Comparison of ENCODE assay signal across 8 cellular contexts in genomic region chr12:6937481-6938352, GRCh38. TPM values are rescaled to one million over a fixed set of nuclear protein-coding genes. Genes with fewer than 3 reads are reported as not detected.
A peak's percentile ranks its signal among the peaks of the same experiment; 100 is the strongest.
DNase-seq lines count a peak whose midpoint lies in the region; ATAC-seq, FAIRE-seq and TF ChIP-seq lines count a peak whose summit lies in the region.

No MANE protein-coding gene starts in this region.

- peak overlapping the region; percentile 31 for H2BK5ac ChIP-seq in IMR-90 (ENCODE audit: low read depth, low read length, poor library complexity, severe bottlenecking)

- peak overlapping the region; percentile 96 for H2AK9ac ChIP-seq in IMR-90 (replicated peaks; ENCODE audit: low read depth, low read length, poor library complexity)

- H3K4me3 ChIP-seq in IMR-90 (ENCODE audit: insufficient read depth, low read depth, low read length) (peak overlapping the region; percentile 46), OCI-LY3 (ENCODE audit: low read length) (peak overlapping the region; percentile 92), endothelial cell of umbilical vein (replicated peaks in 1 of 3; ENCODE audit: insufficient read depth in 1 of 3, low read depth in 1 of 3, low read length in 3 of 3) (peak overlapping the region in 2 of 3 experiments; percentile 15 to 51)

- peak; percentile 99 for FAIRE-seq in endothelial cell of umbilical vein (lab: Jason Lieb, UNC)

- H3K18ac ChIP-seq in IMR-90 (ENCODE audit: low read depth, low read length) = no peak overlapping the region

- in situ Hi-C loops in IMR-90 (cut with MboI; ENCODE audit: low sequenced_read_pairs) = no loop called here

- H3K79me2 ChIP-seq in OCI-LY3 (ENCODE audit: low read length) = peaks cover 24% of the 10 kb centered on the region
- peaks cover 8% of the 10 kb centered on the region for H3K79me2 ChIP-seq in endothelial cell of umbilical vein (ENCODE audit: control insufficient read depth, insufficient read depth, low read length)

- H4K91ac ChIP-seq in IMR-90 (ENCODE audit: insufficient read depth, low read depth, low read length) = peak overlapping the region; percentile 64

- 4% methylated on average over 40 of the region's 80 CpGs; no CpG with 5 or more reads in 1 of the 2 experiments for WGBS in IMR-90 (ENCODE audit: extremely low coverage in 2 of 2, insufficient read length in 1 of 2), 2 experiments

- H3K4me1 ChIP-seq in IMR-90 (ENCODE audit: control insufficient read depth, insufficient read depth, low read length) (peaks cover 10% of the 10 kb centered on the region), OCI-LY3 (ENCODE audit: low read length) (peaks cover 14% of the 10 kb centered on the region), endothelial cell of umbilical vein (ENCODE audit: control insufficient read depth, extremely low read depth, insufficient read depth, low read length) (peaks cover 21% of the 10 kb centered on the region)

- H3K4ac ChIP-seq in IMR-90 (ENCODE audit: low read depth, low read length) = peak overlapping the region; percentile 77

- H3K27me3 ChIP-seq in IMR-90 (ENCODE audit: control insufficient read depth, insufficient read depth, low read length) (no peaks in the 10 kb centered on the region), OCI-LY3 (ENCODE audit: low read depth, low read length) (no peaks in the 10 kb centered on the region), endothelial cell of umbilical vein (ENCODE audit: control insufficient read depth in 2 of 2, insufficient read depth in 2 of 2, low read length in 2 of 2) (no peaks in the 10 kb centered on the region)

- peak; percentile 96 for TF ChIP-seq CTCF in IMR-90 (conservative IDR thresholded peaks at IDR 0.05; ENCODE audit: low read depth, low read length)
- peak; percentile 85 for TF ChIP-seq CTCF in OCI-LY3 (IDR thresholded peaks at IDR 0.05; ENCODE audit: low read depth, low read length)
- TF ChIP-seq CTCF in endothelial cell of umbilical vein (IDR thresholded peaks at IDR 0.05; ENCODE audit: extremely low read depth in 1 of 2, insufficient read depth in 1 of 2, low read depth in 1 of 2, low read length in 2 of 2) = peak; percentile 90 to 98

- H3K9ac ChIP-seq in IMR-90 (ENCODE audit: low read depth, low read length) = peak overlapping the region; percentile 67
- peak overlapping the region; percentile 96 for H3K9ac ChIP-seq in OCI-LY3 (ENCODE audit: low read length)
- H3K9ac ChIP-seq in endothelial cell of umbilical vein (replicated peaks; ENCODE audit: extremely low read depth, insufficient read depth, low read length) = peak overlapping the region; percentile 59

- peaks cover 13 to 65% of the 10 kb centered on the region in 2 experiments; a peak in 3 of 4 replicates for H3K79me1 ChIP-seq in IMR-90 (ENCODE audit: low read depth in 1 of 2, low read length in 2 of 2)

- BruUV-seq in IMR-90 (replicated peaks; lab: Mats Ljungman, UMichigan) = no TSS peak
- TSS peak; percentile 62 for BruUV-seq in endothelial cell of umbilical vein (replicated peaks; lab: Mats Ljungman, UMichigan)

- DNase-seq in DMS 273 treated with DMSO at 0.1 percent for 48 hours (lab: John Stamatoyannopoulos, UW) (peak; percentile 77), IMR-90 (peak; percentile 92), activated T-cell treated with anti-CD3 and anti-CD28 coated beads for 24 hours (ENCODE audit: low read depth) (peak; percentile 90), endothelial cell of umbilical vein (ENCODE audit: low read depth, low spot score) (peak; percentile 96), middle frontal gyrus (ENCODE audit: extremely low spot score, low spot score) (peak; percentile 90)
- peak; percentile 87 to 88 for DNase-seq in stimulated activated CD8-positive, alpha-beta memory T cell treated with anti-CD3 and anti-CD28 coated beads, Interleukin-2, amount 100 ng/mL, for 48 hours (ENCODE audit: low read depth in 2 of 2)

- peaks cover 68% of the 10 kb centered on the region for H3K36me3 ChIP-seq in IMR-90 (ENCODE audit: control insufficient read depth, insufficient read depth, low read length)
- H3K36me3 ChIP-seq in OCI-LY3 (replicated peaks; ENCODE audit: low read depth, low read length) = peaks cover 13% of the 10 kb centered on the region
- peaks cover 3 to 36% of the 10 kb centered on the region in 2 experiments for H3K36me3 ChIP-seq in endothelial cell of umbilical vein (ENCODE audit: control insufficient read depth in 2 of 2, extremely low read depth in 1 of 2, insufficient read depth in 2 of 2, low read length in 2 of 2)

- 0 out of 2 replicates have a peak overlapping the region, but pooled peaks have one; percentile 44 for H3K23ac ChIP-seq in IMR-90 (ENCODE audit: low read depth, low read length)

- peak overlapping the region; percentile 69 for H3K27ac ChIP-seq in IMR-90 (ENCODE audit: insufficient read depth, low read length)
- H3K27ac ChIP-seq in OCI-LY3 (ENCODE audit: low read length) = peak overlapping the region; percentile 75
- H3K27ac ChIP-seq in endothelial cell of umbilical vein (ENCODE audit: insufficient read depth, low read depth, low read length) = peak overlapping the region; percentile 41

- POLR2A ChIA-PET in IMR-90 (lab: Charles Lee; ENCODE audit: unreplicated experiment) (interaction anchor here (0.5 to 0.6 kb wide), 2 partner anchors 12 to 47 kb away, joined by 3 read pairs; no protein-coding TSS in a partner anchor), endothelial cell of umbilical vein (lab: Charles Lee) (interaction anchor here (1.4 to 2.8 kb wide), 2 partner anchors 9 to 12 kb away, joined by 4 to 16 read pairs; no protein-coding TSS in a partner anchor)

- CTCF ChIA-PET in IMR-90 (lab: Yijun Ruan, JAX) (interaction anchor here (0.5 to 0.9 kb wide), 2 partner anchors 14 to 69 kb away, joined by 3 to 5 read pairs; no protein-coding TSS in a partner anchor), endothelial cell of umbilical vein (lab: Charles Lee) (interaction anchor here (0.5 to 5.3 kb wide), 15 partner anchors 9 to 172 kb away, joined by 3 to 94 read pairs (median 6); partner anchors contain the start of genes ATN1, EMG1, ENO2 and PHB2)

- H3K9me1 ChIP-seq in IMR-90 (ENCODE audit: insufficient read depth, low read length) = peaks cover 5% of the 10 kb centered on the region; the same call in 1 of the 2 replicates
- H3K9me1 ChIP-seq in endothelial cell of umbilical vein (replicated peaks; ENCODE audit: control insufficient read depth, extremely low read depth, insufficient read depth, low read length) = no peaks in the 10 kb centered on the region

- dilution Hi-C loops in IMR-90 (cut with HindIII; ENCODE audit: low sequenced_read_pairs, unreplicated experiment) = no loop called here
- dilution Hi-C loops in endothelial cell of umbilical vein (cut with MboI; ENCODE audit: extremely low pct_ligation_motif_present, low sequenced_read_pairs) = no loop called here

- peak; percentile 35; the same call in 1 of the 2 replicates for TF ChIP-seq POLR2A in IMR-90 (IDR thresholded peaks at IDR 0.05; ENCODE audit: low read depth, low read length)
- peak; percentile 94 for TF ChIP-seq POLR2A in endothelial cell of umbilical vein (IDR thresholded peaks at IDR 0.05; ENCODE audit: low read depth, low read length)

- no peak overlapping the region for H2BK120ac ChIP-seq in IMR-90 (ENCODE audit: low read depth, low read length)

- H4K20me1 ChIP-seq in IMR-90 (ENCODE audit: insufficient read depth, low read length) (peaks cover 23% of the 10 kb centered on the region; the same call in 1 of the 2 replicates), OCI-LY3 (ENCODE audit: insufficient read depth, low read length) (no peaks in the 10 kb centered on the region), endothelial cell of umbilical vein (replicated peaks; ENCODE audit: control insufficient read depth, extremely low read depth, insufficient read depth, low read length) (no peaks in the 10 kb centered on the region)

- no peak overlapping the region for H2BK15ac ChIP-seq in IMR-90 (ENCODE audit: low read depth, low read length)

- intact Hi-C loops in IMR-90 (cut with micrococcal nuclease) = loop anchor here (1.0 kb wide), 1 partner anchor 13 kb away; no protein-coding TSS in a partner anchor
- intact Hi-C loops in endothelial cell of umbilical vein (cut with micrococcal nuclease) = loop anchor here (1.0 kb wide), 3 partner anchors 13 to 68 kb away; partner anchors contain the start of genes EMG1 and PHB2

- H4K8ac ChIP-seq in IMR-90 (ENCODE audit: low read depth in 2 of 2, low read length in 2 of 2) = peak overlapping the region; percentile 13 to 86

- H2AFZ ChIP-seq in IMR-90 (replicated peaks; ENCODE audit: low read length, poor library complexity) = peak overlapping the region; percentile 93
- H2AFZ ChIP-seq in OCI-LY3 (ENCODE audit: low read depth, low read length) = no peak overlapping the region
- no peak overlapping the region for H2AFZ ChIP-seq in endothelial cell of umbilical vein (ENCODE audit: low read depth, low read length)

- peak overlapping the region; percentile 69 for H2AK5ac ChIP-seq in IMR-90 (ENCODE audit: low read depth, low read length)

- H3K4me2 ChIP-seq in IMR-90 (ENCODE audit: low read depth, low read length) = peak overlapping the region; percentile 72
- H3K4me2 ChIP-seq in OCI-LY3 (ENCODE audit: low read length) = peak overlapping the region; percentile 92
- H3K4me2 ChIP-seq in endothelial cell of umbilical vein (ENCODE audit: insufficient read depth, low read length) = peak overlapping the region; percentile 34

- H3K14ac ChIP-seq in IMR-90 (replicated peaks; ENCODE audit: low read depth, low read length) = peak overlapping the region; percentile 31

- ATAC-seq in GM21447 (IDR thresholded peaks at IDR 0.05; ENCODE audit: unreplicated experiment) (peak; percentile 84), IMR-90 (ENCODE audit: low read depth) (peak; percentile 89)

- TF ChIP-seq RAD21 in IMR-90 (IDR thresholded peaks at IDR 0.05; ENCODE audit: low read length) = peak; percentile 62

- H4K5ac ChIP-seq in IMR-90 (ENCODE audit: low read depth, low read length) = peak overlapping the region; percentile 27

- no peak overlapping the region for H2BK20ac ChIP-seq in IMR-90 (ENCODE audit: low read depth, low read length)

- no peak overlapping the region for H3K56ac ChIP-seq in IMR-90 (ENCODE audit: extremely low read depth, insufficient read depth, low read length)

- H3K9me3 ChIP-seq in IMR-90 (ENCODE audit: control insufficient read depth, insufficient read depth, low read length) = no peaks in the 10 kb centered on the region
- no peaks in the 10 kb centered on the region for H3K9me3 ChIP-seq in OCI-LY3 (ENCODE audit: insufficient read depth, low read length)
- H3K9me3 ChIP-seq in endothelial cell of umbilical vein (replicated peaks; ENCODE audit: control insufficient read depth, insufficient read depth, low read length) = no peaks in the 10 kb centered on the region

RNA-seq across cellular contexts. Expression of gene RNU7-1, which starts 5.9 kb away (rescaled TPM):
- total RNA-seq in IMR-90 (2012; rRNA removed) (not detected in 2 replicates), endothelial cell of umbilical vein (not detected in 2 replicates)
- polyA plus RNA-seq in IMR-90 (2012; rRNA removed) (not detected in 2 replicates), endothelial cell of umbilical vein (not detected in 2 replicates)
- not detected in 2 replicates for polyA plus RNA-seq in IMR-90 (2012; cell fraction: cytosol; rRNA removed)
- polyA plus RNA-seq in IMR-90 (2012; cell fraction: nucleus; rRNA removed; ENCODE audit: low replicate concordance) = not detected in 2 replicates
- polyA plus RNA-seq in endothelial cell of umbilical vein (2011; cell fraction: cytosol; rRNA removed) = not detected in 2 replicates
- polyA plus RNA-seq in endothelial cell of umbilical vein (2011; cell fraction: nucleus; rRNA removed) = not detected in 2 replicates
- not detected in 2 replicates for polyA plus RNA-seq in endothelial cell of umbilical vein (2012)
- polyA minus RNA-seq in endothelial cell of umbilical vein = not detected in 2 replicates
- not detected for polyA minus RNA-seq in endothelial cell of umbilical vein (2011; cell fraction: cytosol; rRNA and poly(A)+ RNA removed)
- polyA minus RNA-seq in endothelial cell of umbilical vein (2011; cell fraction: nucleus; rRNA and poly(A)+ RNA removed) = not detected in 2 replicates

RNA-seq across cellular contexts. Expression of gene C12orf57, which starts 6.1 kb away (rescaled TPM):
- total RNA-seq in IMR-90 (2012; rRNA removed) = 197 and 238 TPM in 2 replicates
- 530 and 703 TPM in 2 replicates for polyA plus RNA-seq in IMR-90 (2012; rRNA removed)
- polyA plus RNA-seq in IMR-90 (2012; cell fraction: cytosol; rRNA removed) = 1,066 and 1,272 TPM in 2 replicates
- 218 and 334 TPM in 2 replicates for polyA plus RNA-seq in IMR-90 (2012; cell fraction: nucleus; rRNA removed; ENCODE audit: low replicate concordance)
- total RNA-seq in endothelial cell of umbilical vein = 153 and 167 TPM in 2 replicates
- 729 and 802 TPM in 2 replicates for polyA plus RNA-seq in endothelial cell of umbilical vein
- 563 and 605 TPM in 2 replicates for polyA plus RNA-seq in endothelial cell of umbilical vein (2011; cell fraction: cytosol; rRNA removed)
- polyA plus RNA-seq in endothelial cell of umbilical vein (2011; cell fraction: nucleus; rRNA removed) = 175 and 212 TPM in 2 replicates
- 176 and 200 TPM in 2 replicates for polyA plus RNA-seq in endothelial cell of umbilical vein (2012)
- 79.2 and 103 TPM in 2 replicates for polyA minus RNA-seq in endothelial cell of umbilical vein
- 85.2 TPM for polyA minus RNA-seq in endothelial cell of umbilical vein (2011; cell fraction: cytosol; rRNA and poly(A)+ RNA removed)
- 26.8 and 44.8 TPM in 2 replicates for polyA minus RNA-seq in endothelial cell of umbilical vein (2011; cell fraction: nucleus; rRNA and poly(A)+ RNA removed)

RNA-seq across cellular contexts. Expression of gene ATN1, which starts 10.0 kb away (rescaled TPM):
- 2.5 and 3.4 TPM in 2 replicates for total RNA-seq in IMR-90 (2012; rRNA removed)
- polyA plus RNA-seq in IMR-90 (2012; rRNA removed) = 58.7 and 59.8 TPM in 2 replicates
- polyA plus RNA-seq in IMR-90 (2012; cell fraction: cytosol; rRNA removed) = 40.9 and 41.7 TPM in 2 replicates
- 106 and 200 TPM in 2 replicates for polyA plus RNA-seq in IMR-90 (2012; cell fraction: nucleus; rRNA removed; ENCODE audit: low replicate concordance)
- total RNA-seq in endothelial cell of umbilical vein = 117 and 122 TPM in 2 replicates
- 46.4 and 47.1 TPM in 2 replicates for polyA plus RNA-seq in endothelial cell of umbilical vein
- polyA plus RNA-seq in endothelial cell of umbilical vein (2011; cell fraction: cytosol; rRNA removed) = 31.7 and 35.8 TPM in 2 replicates
- 134 and 156 TPM in 2 replicates for polyA plus RNA-seq in endothelial cell of umbilical vein (2011; cell fraction: nucleus; rRNA removed)
- 74.8 and 89.8 TPM in 2 replicates for polyA plus RNA-seq in endothelial cell of umbilical vein (2012)
- 24.5 and 37.5 TPM in 2 replicates for polyA minus RNA-seq in endothelial cell of umbilical vein
- 29.7 TPM for polyA minus RNA-seq in endothelial cell of umbilical vein (2011; cell fraction: cytosol; rRNA and poly(A)+ RNA removed)
- 38.0 and 73.8 TPM in 2 replicates for polyA minus RNA-seq in endothelial cell of umbilical vein (2011; cell fraction: nucleus; rRNA and poly(A)+ RNA removed)

RNA-seq across cellular contexts. Expression of gene PTPN6, which starts 13.4 kb away (rescaled TPM):
- total RNA-seq in IMR-90 (2012; rRNA removed) (under 0.01 TPM in 1 of 2 replicates, not detected in the other), endothelial cell of umbilical vein (1.6 and 1.8 TPM in 2 replicates)
- polyA plus RNA-seq in IMR-90 (2012; rRNA removed) (0.14 TPM in 1 of 2 replicates, not detected in the other), endothelial cell of umbilical vein (0.25 and 0.38 TPM in 2 replicates)
- 0.08 TPM in 1 of 2 replicates, not detected in the other for polyA plus RNA-seq in IMR-90 (2012; cell fraction: cytosol; rRNA removed)
- polyA plus RNA-seq in IMR-90 (2012; cell fraction: nucleus; rRNA removed; ENCODE audit: low replicate concordance) = 0.66 and 0.67 TPM in 2 replicates
- polyA plus RNA-seq in endothelial cell of umbilical vein (2011; cell fraction: cytosol; rRNA removed) = 0.18 and 0.41 TPM in 2 replicates
- 0.51 and 1.1 TPM in 2 replicates for polyA plus RNA-seq in endothelial cell of umbilical vein (2011; cell fraction: nucleus; rRNA removed)
- 0.29 and 0.55 TPM in 2 replicates for polyA plus RNA-seq in endothelial cell of umbilical vein (2012)
- 0.28 and 0.46 TPM in 2 replicates for polyA minus RNA-seq in endothelial cell of umbilical vein
- polyA minus RNA-seq in endothelial cell of umbilical vein (2011; cell fraction: cytosol; rRNA and poly(A)+ RNA removed) = 9.4 TPM
- 0.48 and 2.4 TPM in 2 replicates for polyA minus RNA-seq in endothelial cell of umbilical vein (2011; cell fraction: nucleus; rRNA and poly(A)+ RNA removed)

RNA-seq across cellular contexts. Expression of gene ENO2, which starts 23.3 kb away (rescaled TPM):
- total RNA-seq in IMR-90 (2012; rRNA removed) (20.8 and 28.3 TPM in 2 replicates), endothelial cell of umbilical vein (13.8 and 18.6 TPM in 2 replicates)
- polyA plus RNA-seq in IMR-90 (2012; rRNA removed) (81.5 and 92.8 TPM in 2 replicates), endothelial cell of umbilical vein (9.1 and 11.4 TPM in 2 replicates)
- 71.8 and 86.4 TPM in 2 replicates for polyA plus RNA-seq in IMR-90 (2012; cell fraction: cytosol; rRNA removed)
- 275 and 368 TPM in 2 replicates for polyA plus RNA-seq in IMR-90 (2012; cell fraction: nucleus; rRNA removed; ENCODE audit: low replicate concordance)
- polyA plus RNA-seq in endothelial cell of umbilical vein (2011; cell fraction: cytosol; rRNA removed) = 11.0 and 11.2 TPM in 2 replicates
- polyA plus RNA-seq in endothelial cell of umbilical vein (2011; cell fraction: nucleus; rRNA removed) = 35.7 and 41.5 TPM in 2 replicates
- polyA plus RNA-seq in endothelial cell of umbilical vein (2012) = 18.1 and 20.0 TPM in 2 replicates
- polyA minus RNA-seq in endothelial cell of umbilical vein = 10.4 and 13.6 TPM in 2 replicates
- polyA minus RNA-seq in endothelial cell of umbilical vein (2011; cell fraction: cytosol; rRNA and poly(A)+ RNA removed) = 9.3 TPM
- 4.6 TPM in 2 replicates for polyA minus RNA-seq in endothelial cell of umbilical vein (2011; cell fraction: nucleus; rRNA and poly(A)+ RNA removed)

Comparison
In these comparisons a context has a peak if more than half of its experiments do, and no peak if none do; other contexts are left out.
1. Peak in every context shown above with its lines: DNase-seq, ATAC-seq, H3K4me3 ChIP-seq and H3K27ac ChIP-seq.
2. H3K4me2 ChIP-seq: peak in every context shown above with its lines; median percentile 92 in OCI-LY3; 72 in IMR-90; 34 in endothelial cell of umbilical vein.
3. H3K4me3 ChIP-seq: peak in every context shown above with its lines; median percentile 92 in OCI-LY3; 46 in IMR-90; 33 in endothelial cell of umbilical vein.
4. RNA of gene ATN1, which starts 10.0 kb away (total RNA-seq): 117 to 122 TPM in endothelial cell of umbilical vein; 2.5 to 3.4 TPM in IMR-90; every median in the first group is over 10 times any median in the second.